In the genomic region with DNA sequence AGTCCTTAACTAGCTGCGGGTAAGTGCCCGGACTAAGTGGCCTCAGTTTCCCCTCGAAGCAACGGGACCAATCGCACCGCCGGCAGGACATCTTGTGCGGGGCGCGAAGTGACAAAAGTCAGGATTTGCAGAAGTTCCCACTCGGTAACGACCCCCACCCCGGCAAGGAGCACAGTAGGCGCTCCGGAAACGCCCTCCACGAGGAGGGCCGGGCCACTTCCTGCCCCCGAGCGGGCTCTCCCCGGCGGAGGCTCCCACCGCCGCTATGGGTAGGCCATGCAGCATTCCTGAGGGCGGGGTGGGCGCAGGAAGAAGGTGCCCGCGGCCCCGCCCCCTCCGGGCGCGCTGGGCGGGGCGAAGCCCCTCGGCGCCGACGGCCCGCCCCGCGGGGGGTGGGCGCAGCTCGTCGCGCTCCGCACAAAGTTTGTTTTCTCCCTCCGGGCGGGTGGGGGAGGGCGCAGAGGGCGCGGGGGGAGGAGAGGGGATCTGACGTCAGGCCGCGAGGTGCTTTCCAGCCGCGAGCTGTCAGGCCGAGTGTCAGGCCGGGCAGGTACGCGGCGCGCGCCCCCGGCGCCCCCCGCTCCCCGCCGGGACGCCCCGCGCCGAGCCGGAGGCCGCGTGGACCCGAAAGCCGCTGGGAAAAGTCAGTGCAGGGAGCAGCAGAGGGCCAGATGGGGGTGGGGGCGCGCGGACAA, we compare ENCODE assay signal across 2 cellular contexts.
TF ChIP-seq lines count a peak whose summit lies in the region.

TGIF2 (plus strand) TSS at position 495 of the 695 bp plus-strand sequence. CDS start 5,178 bp downstream, outside the sequence.

TF ChIP-seq in HEK293, 187 proteins besides CTCF, POLR2A, EP300 and RAD21 (continued from another document):
- TF ChIP-seq, protein P1, sequence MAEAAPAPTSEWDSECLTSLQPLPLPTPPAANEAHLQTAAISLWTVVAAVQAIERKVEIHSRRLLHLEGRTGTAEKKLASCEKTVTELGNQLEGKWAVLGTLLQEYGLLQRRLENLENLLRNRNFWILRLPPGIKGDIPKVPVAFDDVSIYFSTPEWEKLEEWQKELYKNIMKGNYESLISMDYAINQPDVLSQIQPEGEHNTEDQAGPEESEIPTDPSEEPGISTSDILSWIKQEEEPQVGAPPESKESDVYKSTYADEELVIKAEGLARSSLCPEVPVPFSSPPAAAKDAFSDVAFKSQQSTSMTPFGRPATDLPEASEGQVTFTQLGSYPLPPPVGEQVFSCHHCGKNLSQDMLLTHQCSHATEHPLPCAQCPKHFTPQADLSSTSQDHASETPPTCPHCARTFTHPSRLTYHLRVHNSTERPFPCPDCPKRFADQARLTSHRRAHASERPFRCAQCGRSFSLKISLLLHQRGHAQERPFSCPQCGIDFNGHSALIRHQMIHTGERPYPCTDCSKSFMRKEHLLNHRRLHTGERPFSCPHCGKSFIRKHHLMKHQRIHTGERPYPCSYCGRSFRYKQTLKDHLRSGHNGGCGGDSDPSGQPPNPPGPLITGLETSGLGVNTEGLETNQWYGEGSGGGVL (tag by site-specific recombination; IDR thresholded peaks at IDR 0.05): 0 out of 2 replicates have a peak, but pooled peaks have one; percentile 14
- no peak for TF ChIP-seq SETDB1 (IDR thresholded peaks at IDR 0.05; ENCODE audit: insufficient read length, low read length)
- peak; percentile 89 for TF ChIP-seq ZBTB11 (tag by site-specific recombination; conservative IDR thresholded peaks at IDR 0.05; ENCODE audit: low read depth)
- TF ChIP-seq ZNF266 (tag by site-specific recombination; IDR thresholded peaks at IDR 0.05; ENCODE audit: low read depth): no peak
- TF ChIP-seq ZSCAN23 (tag by site-specific recombination; IDR thresholded peaks at IDR 0.05): peak; percentile 40; the same call in 1 of the 2 replicates
- peak; percentile 79; the same call in 1 of the 2 replicates for TF ChIP-seq ZEB2 (tag by site-specific recombination; IDR thresholded peaks at IDR 0.05)
- TF ChIP-seq EGR2 (tag by site-specific recombination; IDR thresholded peaks at IDR 0.05; ENCODE audit: low read depth): 0 out of 2 replicates have a peak, but pooled peaks have one; percentile 35
- no peak for TF ChIP-seq ZNF169 (tag by site-specific recombination; IDR thresholded peaks at IDR 0.05)
- TF ChIP-seq ZNF473 (tag by site-specific recombination; IDR thresholded peaks at IDR 0.05): no peak
- no peak for TF ChIP-seq ZNF701 (tag by site-specific recombination; IDR thresholded peaks at IDR 0.05)
- peak; percentile 23 for TF ChIP-seq ZIC2 (tag by site-specific recombination; IDR thresholded peaks at IDR 0.05)
- TF ChIP-seq KLF10 (tag by site-specific recombination; IDR thresholded peaks at IDR 0.05): peak; percentile 80
- peak; percentile 59 for TF ChIP-seq SP3 (tag by site-specific recombination; IDR thresholded peaks at IDR 0.05)
- TF ChIP-seq PRDM1 (tag by site-specific recombination; IDR thresholded peaks at IDR 0.05): no peak
- TF ChIP-seq KLF9 (tag by site-specific recombination; IDR thresholded peaks at IDR 0.05; ENCODE audit: low read depth): peak; percentile 63
- no peak for TF ChIP-seq ZBTB20 (tag by site-specific recombination; IDR thresholded peaks at IDR 0.05)
TF ChIP-seq in HEK293: peak in this region for 37.

TF ChIP-seq in K562, 482 proteins besides CTCF, POLR2A, EP300 and RAD21 (continued from another document and continues in another):
- TF ChIP-seq, protein P2, sequence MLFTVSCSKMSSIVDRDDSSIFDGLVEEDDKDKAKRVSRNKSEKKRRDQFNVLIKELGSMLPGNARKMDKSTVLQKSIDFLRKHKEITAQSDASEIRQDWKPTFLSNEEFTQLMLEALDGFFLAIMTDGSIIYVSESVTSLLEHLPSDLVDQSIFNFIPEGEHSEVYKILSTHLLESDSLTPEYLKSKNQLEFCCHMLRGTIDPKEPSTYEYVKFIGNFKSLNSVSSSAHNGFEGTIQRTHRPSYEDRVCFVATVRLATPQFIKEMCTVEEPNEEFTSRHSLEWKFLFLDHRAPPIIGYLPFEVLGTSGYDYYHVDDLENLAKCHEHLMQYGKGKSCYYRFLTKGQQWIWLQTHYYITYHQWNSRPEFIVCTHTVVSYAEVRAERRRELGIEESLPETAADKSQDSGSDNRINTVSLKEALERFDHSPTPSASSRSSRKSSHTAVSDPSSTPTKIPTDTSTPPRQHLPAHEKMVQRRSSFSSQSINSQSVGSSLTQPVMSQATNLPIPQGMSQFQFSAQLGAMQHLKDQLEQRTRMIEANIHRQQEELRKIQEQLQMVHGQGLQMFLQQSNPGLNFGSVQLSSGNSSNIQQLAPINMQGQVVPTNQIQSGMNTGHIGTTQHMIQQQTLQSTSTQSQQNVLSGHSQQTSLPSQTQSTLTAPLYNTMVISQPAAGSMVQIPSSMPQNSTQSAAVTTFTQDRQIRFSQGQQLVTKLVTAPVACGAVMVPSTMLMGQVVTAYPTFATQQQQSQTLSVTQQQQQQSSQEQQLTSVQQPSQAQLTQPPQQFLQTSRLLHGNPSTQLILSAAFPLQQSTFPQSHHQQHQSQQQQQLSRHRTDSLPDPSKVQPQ (CRISPR knock-in tag; IDR thresholded peaks at IDR 0.05; ENCODE audit: borderline replicate concordance): no peak
- TF ChIP-seq BCOR (IDR thresholded peaks at IDR 0.05) (peak; percentile 85), HNRNPK (IDR thresholded peaks at IDR 0.05; ENCODE audit: low read depth, low read length, poor library complexity, severe bottlenecking) (no peak), DEAF1 (CRISPR knock-in tag; IDR thresholded peaks at IDR 0.05) (no peak), SMAD2 (IDR thresholded peaks at IDR 0.05; ENCODE audit: low read depth, low read length) (no peak), ZKSCAN8 (CRISPR knock-in tag; IDR thresholded peaks at IDR 0.05) (peak; percentile 36; the same call in 1 of the 2 replicates), RBM34 (IDR thresholded peaks at IDR 0.05; ENCODE audit: borderline replicate concordance, insufficient read depth, low read length) (no peak), NELFE (IDR thresholded peaks at IDR 0.05; ENCODE audit: insufficient read depth, insufficient read length) (no peak), DNMT1 (IDR thresholded peaks at IDR 0.05) (no peak), GTF2A2 (tag; IDR thresholded peaks at IDR 0.05) (no peak), NONO (IDR thresholded peaks at IDR 0.05; ENCODE audit: low read depth in 2 of 2, low read length in 1 of 2) (peak in 1 of 2 experiments; percentile 65; a peak in 1 of 4 replicates), ZNF263 (CRISPR knock-in tag; IDR thresholded peaks at IDR 0.05; ENCODE audit: borderline replicate concordance) (peak; percentile 46; the same call in 1 of the 2 replicates), NR4A1 (CRISPR knock-in tag; IDR thresholded peaks at IDR 0.05) (no peak), NR4A1 (tag; IDR thresholded peaks at IDR 0.05) (no peak; the same call in 1 of the 2 replicates), ZFX (CRISPR knock-in tag; IDR thresholded peaks at IDR 0.05) (peak; percentile 83), SMAD3 (CRISPR knock-in tag; conservative IDR thresholded peaks at IDR 0.05) (no peak), ZBTB26 (CRISPR knock-in tag; IDR thresholded peaks at IDR 0.05) (no peak), FOSL1 (tag; conservative IDR thresholded peaks at IDR 0.05) (peak; percentile 44; the same call in 1 of the 2 replicates), TEAD1 (CRISPR knock-in tag; IDR thresholded peaks at IDR 0.05) (peak; percentile 98 to 99), RAD51 (IDR thresholded peaks at IDR 0.05; ENCODE audit: borderline replicate concordance, low read depth) (no peak), ZNF354B (CRISPR knock-in tag; IDR thresholded peaks at IDR 0.05) (no peak), TRIM28 (IDR thresholded peaks at IDR 0.05) (0 out of 2 replicates have a peak, but pooled peaks have one; percentile 34), L3MBTL2 (IDR thresholded peaks at IDR 0.05) (peak; percentile 70), FOXJ2 (tag; IDR thresholded peaks at IDR 0.05) (no peak), ARID2 (IDR thresholded peaks at IDR 0.05) (no peak), BCL6 (CRISPR knock-in tag; IDR thresholded peaks at IDR 0.05) (no peak), RBFOX2 (IDR thresholded peaks at IDR 0.05; ENCODE audit: low read depth, low read length) (peak; percentile 83), CBX3 (IDR thresholded peaks at IDR 0.05; ENCODE audit: borderline replicate concordance in 1 of 2, low read length in 2 of 2) (no peak), CAMTA2 (CRISPR knock-in tag; conservative IDR thresholded peaks at IDR 0.05) (no peak), TAF9B (IDR thresholded peaks at IDR 0.05; ENCODE audit: partially characterized antibody) (no peak)
- TF ChIP-seq, protein P3, sequence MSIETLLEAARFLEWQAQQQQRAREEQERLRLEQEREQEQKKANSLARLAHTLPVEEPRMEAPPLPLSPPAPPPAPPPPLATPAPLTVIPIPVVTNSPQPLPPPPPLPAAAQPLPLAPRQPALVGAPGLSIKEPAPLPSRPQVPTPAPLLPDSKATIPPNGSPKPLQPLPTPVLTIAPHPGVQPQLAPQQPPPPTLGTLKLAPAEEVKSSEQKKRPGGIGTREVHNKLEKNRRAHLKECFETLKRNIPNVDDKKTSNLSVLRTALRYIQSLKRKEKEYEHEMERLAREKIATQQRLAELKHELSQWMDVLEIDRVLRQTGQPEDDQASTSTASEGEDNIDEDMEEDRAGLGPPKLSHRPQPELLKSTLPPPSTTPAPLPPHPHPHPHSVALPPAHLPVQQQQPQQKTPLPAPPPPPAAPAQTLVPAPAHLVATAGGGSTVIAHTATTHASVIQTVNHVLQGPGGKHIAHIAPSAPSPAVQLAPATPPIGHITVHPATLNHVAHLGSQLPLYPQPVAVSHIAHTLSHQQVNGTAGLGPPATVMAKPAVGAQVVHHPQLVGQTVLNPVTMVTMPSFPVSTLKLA (conservative IDR thresholded peaks at IDR 0.05): peak in 1 of 2 experiments; percentile 47; a peak in 1 of 4 replicates
- TF ChIP-seq, protein P4, sequence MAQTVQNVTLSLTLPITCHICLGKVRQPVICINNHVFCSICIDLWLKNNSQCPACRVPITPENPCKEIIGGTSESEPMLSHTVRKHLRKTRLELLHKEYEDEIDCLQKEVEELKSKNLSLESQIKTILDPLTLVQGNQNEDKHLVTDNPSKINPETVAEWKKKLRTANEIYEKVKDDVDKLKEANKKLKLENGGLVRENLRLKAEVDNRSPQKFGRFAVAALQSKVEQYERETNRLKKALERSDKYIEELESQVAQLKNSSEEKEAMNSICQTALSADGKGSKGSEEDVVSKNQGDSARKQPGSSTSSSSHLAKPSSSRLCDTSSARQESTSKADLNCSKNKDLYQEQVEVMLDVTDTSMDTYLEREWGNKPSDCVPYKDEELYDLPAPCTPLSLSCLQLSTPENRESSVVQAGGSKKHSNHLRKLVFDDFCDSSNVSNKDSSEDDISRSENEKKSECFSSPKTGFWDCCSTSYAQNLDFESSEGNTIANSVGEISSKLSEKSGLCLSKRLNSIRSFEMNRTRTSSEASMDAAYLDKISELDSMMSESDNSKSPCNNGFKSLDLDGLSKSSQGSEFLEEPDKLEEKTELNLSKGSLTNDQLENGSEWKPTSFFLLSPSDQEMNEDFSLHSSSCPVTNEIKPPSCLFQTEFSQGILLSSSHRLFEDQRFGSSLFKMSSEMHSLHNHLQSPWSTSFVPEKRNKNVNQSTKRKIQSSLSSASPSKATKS (CRISPR knock-in tag; IDR thresholded peaks at IDR 0.05): no peak
- TF ChIP-seq, protein P5, sequence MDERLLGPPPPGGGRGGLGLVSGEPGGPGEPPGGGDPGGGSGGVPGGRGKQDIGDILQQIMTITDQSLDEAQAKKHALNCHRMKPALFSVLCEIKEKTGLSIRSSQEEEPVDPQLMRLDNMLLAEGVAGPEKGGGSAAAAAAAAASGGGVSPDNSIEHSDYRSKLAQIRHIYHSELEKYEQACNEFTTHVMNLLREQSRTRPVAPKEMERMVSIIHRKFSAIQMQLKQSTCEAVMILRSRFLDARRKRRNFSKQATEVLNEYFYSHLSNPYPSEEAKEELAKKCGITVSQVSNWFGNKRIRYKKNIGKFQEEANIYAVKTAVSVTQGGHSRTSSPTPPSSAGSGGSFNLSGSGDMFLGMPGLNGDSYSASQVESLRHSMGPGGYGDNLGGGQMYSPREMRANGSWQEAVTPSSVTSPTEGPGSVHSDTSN (CRISPR knock-in tag; IDR thresholded peaks at IDR 0.05; ENCODE audit: low read depth): no peak
- TF ChIP-seq, protein P5 (tag; conservative IDR thresholded peaks at IDR 0.05; ENCODE audit: low read depth): no peak
- TF ChIP-seq, protein P6, sequence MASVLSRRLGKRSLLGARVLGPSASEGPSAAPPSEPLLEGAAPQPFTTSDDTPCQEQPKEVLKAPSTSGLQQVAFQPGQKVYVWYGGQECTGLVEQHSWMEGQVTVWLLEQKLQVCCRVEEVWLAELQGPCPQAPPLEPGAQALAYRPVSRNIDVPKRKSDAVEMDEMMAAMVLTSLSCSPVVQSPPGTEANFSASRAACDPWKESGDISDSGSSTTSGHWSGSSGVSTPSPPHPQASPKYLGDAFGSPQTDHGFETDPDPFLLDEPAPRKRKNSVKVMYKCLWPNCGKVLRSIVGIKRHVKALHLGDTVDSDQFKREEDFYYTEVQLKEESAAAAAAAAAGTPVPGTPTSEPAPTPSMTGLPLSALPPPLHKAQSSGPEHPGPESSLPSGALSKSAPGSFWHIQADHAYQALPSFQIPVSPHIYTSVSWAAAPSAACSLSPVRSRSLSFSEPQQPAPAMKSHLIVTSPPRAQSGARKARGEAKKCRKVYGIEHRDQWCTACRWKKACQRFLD (CRISPR knock-in tag; IDR thresholded peaks at IDR 0.05): peak; percentile 21; the same call in 1 of the 2 replicates
